Comparison of ENCODE assay signal across 24 cellular contexts in the genomic region with DNA sequence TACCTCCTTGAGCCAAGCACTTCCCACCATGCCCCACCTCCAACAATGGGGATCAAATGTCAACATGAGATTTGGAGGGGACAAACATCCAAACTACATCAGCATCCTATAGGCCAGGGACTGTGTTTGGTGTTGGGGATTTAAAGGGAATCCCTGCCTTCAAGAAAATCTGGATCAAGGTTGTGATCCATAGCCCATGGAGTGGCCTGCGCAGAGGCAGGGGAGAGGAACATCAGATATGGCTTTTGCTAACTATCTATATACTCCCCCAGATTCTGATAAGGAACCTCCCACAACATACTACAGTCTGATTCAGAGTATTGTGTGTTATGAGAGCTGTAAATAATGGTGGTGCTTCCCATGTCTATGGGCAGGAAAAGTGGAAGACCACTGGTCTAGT. TPM values are rescaled to one million over a fixed set of nuclear protein-coding genes. Genes with fewer than 3 reads are reported as not detected.
"Had no signal": no experiment of that assay in that cellular context is flagged by ENCODE, and none has a peak within 500 bp of the region (broad histone marks: within the 10 kb centered on the region; RNA-seq: fewer than 3 reads in every experiment).

No MANE protein-coding gene starts in this region.

- H3K9me3 ChIP-seq: SK-N-SH had no signal

- H3K9me3 Mint-ChIP-seq: T-cell; T-helper 1 cell treated with Interleukin-12 subunit alpha and Interleukin-12 subunit beta and Interleukin-4 antibody, amounts not matched to agents 30 μg/mL and 1 μg/mL, for 36 hours had no signal

- ATAC-seq: HepG2, Panc1, PC-3, T-cell had no signal

- H3K27ac Mint-ChIP-seq: T-cell; T-helper 1 cell treated with Interleukin-12 subunit alpha and Interleukin-12 subunit beta and Interleukin-4 antibody, amounts not matched to agents 30 μg/mL and 1 μg/mL, for 36 hours had no signal

- H3K4me3 Mint-ChIP-seq: T-cell; T-helper 1 cell treated with Interleukin-12 subunit alpha and Interleukin-12 subunit beta and Interleukin-4 antibody, amounts not matched to agents 30 μg/mL and 1 μg/mL, for 36 hours had no signal

- H3K27ac ChIP-seq: KMS-11 had no signal

- H3K36me3 Mint-ChIP-seq: T-cell had no signal

- DNase-seq: IMR-90, MV-4-11, NCI-H1048, NCI-H1105 treated with DMSO at 0.1 percent for 48 hours, NCI-H1417 treated with DMSO at 0.1 percent for 48 hours, NCI-H146, NCI-H1694 treated with DMSO at 0.1 percent for 48 hours, NCI-H1930, NCI-H2081, NCI-H2171 treated with DMSO at 0.1 percent for 48 hours, NCI-H345, NCI-H526, PC-3, Right ventricle myocardium superior, SIG-M5, SK-N-SH, SW 1271, T-cell had no signal

- FAIRE-seq: HepG2 had no signal

RNA-seq across cellular contexts. Expression of a gene that starts 5.1 kb away (rescaled TPM):
- total RNA-seq: HT1080, LHCN-M2, PC-3 had no signal
